ENCODE assay signal across 23 cellular contexts in the genomic region with DNA sequence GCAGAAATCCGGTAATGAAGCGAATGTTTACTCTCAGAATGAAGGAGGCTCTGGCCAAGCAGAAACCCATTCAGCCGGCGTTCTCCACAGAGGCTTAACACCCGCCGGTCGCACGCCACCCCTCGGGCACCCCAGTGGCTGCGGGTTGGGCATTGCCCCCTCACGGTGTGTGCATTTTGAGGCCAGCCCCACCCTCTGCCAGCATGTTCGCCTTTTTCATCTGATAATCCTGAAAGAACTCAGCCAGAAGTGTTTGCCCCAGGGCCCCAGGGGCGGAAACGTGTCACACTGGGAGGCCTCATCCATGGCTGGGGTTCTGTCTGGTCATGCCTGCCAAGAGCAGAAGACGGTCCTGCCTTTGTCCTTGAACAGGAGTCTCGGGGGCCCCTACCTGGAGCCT. TPM values are rescaled to one million over a fixed set of nuclear protein-coding genes. Genes with fewer than 3 reads are reported as not detected.
DNase-seq lines count a peak whose midpoint lies in the region; ATAC-seq, FAIRE-seq and TF ChIP-seq lines count a peak whose summit lies in the region.
"Had no signal": no experiment of that assay in that cellular context is flagged by ENCODE, and none has a peak within 500 bp of the region (broad histone marks: within the 10 kb centered on the region; RNA-seq: fewer than 3 reads in every experiment).

No MANE protein-coding gene starts in this region.

- H3K4me3 ChIP-seq in K562, result no peak overlapping the region
- H3K4me3 ChIP-seq: GM12878, heart left ventricle had no signal

- H3K9me3 Mint-ChIP-seq in mesothelial cell of epicardium (no peaks in the 10 kb centered on the region), osteocyte (ENCODE audit: unreplicated experiment) (no peaks in the 10 kb centered on the region)
- H3K9me3 Mint-ChIP-seq: HFFc6, natural killer cell, T-cell had no signal

- in situ Hi-C loops in K562 (cut with MboI), result no loop called here

- H3K4me1 ChIP-seq in K562 (replicated peaks in 1 of 2; ENCODE audit: control insufficient read depth in 2 of 2, insufficient read depth in 2 of 2, low read length in 2 of 2), result peaks cover 0 to 39% of the 10 kb centered on the region in 2 experiments; a peak in 2 of 5 replicates

- H3K9me1 ChIP-seq in K562 (ENCODE audit: control insufficient read depth, insufficient read depth, low read length), result no peaks in the 10 kb centered on the region

- ATAC-seq in K562, result no peak
- ATAC-seq: GM12878, heart left ventricle, natural killer cell, T-cell had no signal

- H3K79me2 ChIP-seq in K562 (ENCODE audit: control insufficient read depth, insufficient read depth, low read length), result no peaks in the 10 kb centered on the region

- peaks cover 12% of the 10 kb centered on the region for H3K4me1 Mint-ChIP-seq in mesothelial cell of epicardium
- H3K4me1 Mint-ChIP-seq in osteocyte (ENCODE audit: unreplicated experiment), result peaks cover 5% of the 10 kb centered on the region
- H3K4me1 Mint-ChIP-seq: natural killer cell, T-cell had no signal

- TF ChIP-seq POLR2A in K562 (conservative IDR thresholded peaks at IDR 0.05), result no peak

- POLR2A ChIA-PET in K562 (lab: Yijun Ruan, JAX), result no interaction called here

- TF ChIP-seq CTCF in K562 (IDR thresholded peaks at IDR 0.05 in 2 of 3, conservative IDR thresholded peaks at IDR 0.05 in 1 of 3; ENCODE audit: insufficient read depth in 2 of 3, low read depth in 1 of 3, low read length in 3 of 3) (no peak), mesothelial cell of epicardium (IDR thresholded peaks at IDR 0.05; ENCODE audit: unreplicated experiment) (no peak), osteocyte (IDR thresholded peaks at IDR 0.05) (no peak)

- no peaks in the 10 kb centered on the region for H3K9me3 ChIP-seq in K562 (replicated peaks; ENCODE audit: control insufficient read depth, insufficient read depth, low read depth, low read length)
- H3K9me3 ChIP-seq: heart left ventricle had no signal

- H3K9ac ChIP-seq in K562 (ENCODE audit: insufficient read depth in 1 of 2, low read depth in 2 of 2, low read length in 2 of 2), result no peak overlapping the region

- FAIRE-seq in K562 (lab: Jason Lieb, UNC), result no peak
- FAIRE-seq: GM12878, islet of Langerhans, RCC 7860 had no signal

- H3K36me3 Mint-ChIP-seq in mesothelial cell of epicardium (peaks cover 9% of the 10 kb centered on the region), osteocyte (ENCODE audit: unreplicated experiment) (peaks cover 8% of the 10 kb centered on the region)
- H3K36me3 Mint-ChIP-seq: natural killer cell had no signal

- no TSS peak for BruUV-seq in K562 (replicated peaks; lab: Mats Ljungman, UMichigan)

- 52% methylated on average over 16 of the region's 16 CpGs for WGBS in K562 (ENCODE audit: insufficient coverage, low coverage, missing lambda C conversion rate)

- no peaks in the 10 kb centered on the region for H3K27me3 ChIP-seq in K562 (ENCODE audit: control insufficient read depth in 2 of 2, insufficient read depth in 2 of 2, low read length in 2 of 2)
- H3K27me3 ChIP-seq: heart left ventricle had no signal

- intact Hi-C loops in K562 (cut with micrococcal nuclease), result no loop called here

- no peak for TF ChIP-seq RAD21 in K562 (CRISPR knock-in tag; conservative IDR thresholded peaks at IDR 0.05 in 1 of 2, IDR thresholded peaks at IDR 0.05 in 1 of 2)

- H4K20me1 ChIP-seq in K562 (replicated peaks; ENCODE audit: control insufficient read depth, insufficient read depth, low read length), result 0 out of 2 replicates have a peak, but pooled peaks cover 6% of the 10 kb centered on the region

- CTCF ChIA-PET in K562 (lab: Yijun Ruan, JAX; ENCODE audit: low intra/inter-chr PET ratio), result no interaction called here

- no peaks in the 10 kb centered on the region for H3K36me3 ChIP-seq in K562 (ENCODE audit: control insufficient read depth, insufficient read depth, low read length)

- H3K27ac Mint-ChIP-seq in mesothelial cell of epicardium, result peak overlapping the region; percentile 56
- no peak overlapping the region for H3K27ac Mint-ChIP-seq in osteocyte (ENCODE audit: unreplicated experiment)
- H3K27ac Mint-ChIP-seq: HFFc6, natural killer cell, T-cell had no signal

- H3K4me2 ChIP-seq in K562 (ENCODE audit: insufficient read depth, low read length), result no peak overlapping the region

- H3K27me3 Mint-ChIP-seq in mesothelial cell of epicardium (ENCODE audit: low read depth) (no peaks in the 10 kb centered on the region), osteocyte (ENCODE audit: unreplicated experiment) (no peaks in the 10 kb centered on the region)
- H3K27me3 Mint-ChIP-seq: T-cell had no signal

- DNase-seq in DMS79 (lab: John Stamatoyannopoulos, UW) (peak; percentile 22), NCI-H146 treated with DMSO at 0.1 percent for 48 hours (lab: John Stamatoyannopoulos, UW; ENCODE audit: unreplicated experiment) (peak; percentile 88), K562 (ENCODE audit: extremely low read depth in 1 of 4, low spot score in 3 of 4) (no peak), mesothelial cell of epicardium (ENCODE audit: low spot score in 2 of 2, unreplicated experiment in 2 of 2) (no peak), osteocyte (ENCODE audit: extremely low spot score, unreplicated experiment) (no peak), occipital lobe (lab: John Stamatoyannopoulos, UW) (no peak), GM19238 (ENCODE audit: insufficient read length, low spot score) (no peak)
- no peak for DNase-seq in effector CD8-positive, alpha-beta T cell (lab: John Stamatoyannopoulos, UW)
- DNase-seq: aorta; effector memory CD4-positive, alpha-beta T cell; GDM1; heart left ventricle; HFFc6; mesendoderm; natural killer cell; NCI-H1694 treated with DMSO at 0.1 percent for 48 hours; stimulated activated CD8-positive, alpha-beta memory T cell treated with anti-CD3 and anti-CD28 coated beads, Interleukin-4, amount 100 ng/mL, for 48 hours; T-cell had no signal

- TF ChIP-seq EP300 in K562 (IDR thresholded peaks at IDR 0.05; ENCODE audit: low read length), result no peak

- H3K4me3 Mint-ChIP-seq in mesothelial cell of epicardium, result no peak overlapping the region
- no peak overlapping the region for H3K4me3 Mint-ChIP-seq in osteocyte (ENCODE audit: unreplicated experiment)
- H3K4me3 Mint-ChIP-seq: HFFc6, natural killer cell, T-cell had no signal

- no peak overlapping the region for H3K27ac ChIP-seq in K562 (ENCODE audit: extremely low read depth, low read depth, low read length)
- H3K27ac ChIP-seq: heart left ventricle had no signal

- no peak overlapping the region for H2AFZ ChIP-seq in K562 (ENCODE audit: low read depth, low read length)

TF ChIP-seq in K562, 482 proteins besides CTCF, POLR2A, EP300 and RAD21:
- 0 out of 2 replicates have a peak, but pooled peaks have one; percentile 16 for TF ChIP-seq ZBTB17 (CRISPR knock-in tag; IDR thresholded peaks at IDR 0.05)
- no peak for TF ChIP-seq TFAM (CRISPR knock-in tag; conservative IDR thresholded peaks at IDR 0.05)

RNA-seq across cellular contexts. Expression of gene COMP, which starts 34.2 kb away (rescaled TPM):
- total RNA-seq in K562 (2011; cell fraction: chromatin; rRNA removed; ENCODE audit: low replicate concordance), result not detected in 2 replicates
- total RNA-seq in K562 (2011; cell fraction: nucleolus; rRNA removed), result not detected in 2 replicates
- not detected in 2 replicates for total RNA-seq in K562 (2011; cell fraction: nucleoplasm; rRNA removed)
- not detected in 2 replicates for total RNA-seq in K562 (2014; rRNA removed)
- total RNA-seq in K562 (2014; rRNA removed; fragmentation: Illumina TruSeq; extraction: Trizol), result not detected in 2 replicates
- not detected in 2 replicates for total RNA-seq in K562 (2015; rRNA removed; fragmentation: Illumina TruSeq; extraction: Trizol)
- total RNA-seq in K562 (2021), result 0.07 TPM in 1 of 2 replicates, not detected in the other
- polyA plus RNA-seq in K562 (2011; rRNA removed), result not detected in 2 replicates
- polyA plus RNA-seq in K562 (2011; cell fraction: cytosol; rRNA removed), result not detected in 2 replicates
- not detected in 2 replicates for polyA plus RNA-seq in K562 (2011; cell fraction: nucleus; rRNA removed)
- polyA plus RNA-seq in K562 (2012), result not detected in 2 replicates
- not detected in 2 replicates for polyA plus RNA-seq in K562 (2014; fragmentation: Illumina TruSeq; extraction: Trizol)
- not detected for polyA plus RNA-seq in K562 (2014; fragmentation: Nextera tagmentation; extraction: Ambion mirVana)
- polyA plus RNA-seq in K562 (2014; rRNA removed), result not detected in 2 replicates
- not detected in 2 replicates for polyA minus RNA-seq in K562 (2011; rRNA and poly(A)+ RNA removed)
- not detected in 2 replicates for polyA minus RNA-seq in K562 (2011; cell fraction: cytosol; rRNA and poly(A)+ RNA removed)
- not detected in 2 replicates for polyA minus RNA-seq in K562 (2011; cell fraction: nucleus; rRNA and poly(A)+ RNA removed)
- 0.16 to 0.31 TPM (median 0.18 TPM) in 3 replicates for total RNA-seq in mesothelial cell of epicardium
- total RNA-seq in osteocyte, result 0.13 and 0.57 TPM in 2 replicates
- not detected for total RNA-seq in occipital lobe
- total RNA-seq: cerebellum, GM12878, natural killer cell, pulmonary artery endothelial cell, T-cell had no signal

Comparison
In these comparisons a context has a peak if more than half of its experiments do, and no peak if none do; other contexts are left out.
1. DNase-seq: peak in DMS79 (single experiment) and NCI-H146 treated with DMSO at 0.1 percent for 48 hours (single experiment); none in K562 (0 of 4), mesothelial cell of epicardium (0 of 2), osteocyte (single experiment), occipital lobe (single experiment), effector CD8-positive, alpha-beta T cell (single experiment) and GM19238 (single experiment).